In the genomic region with DNA sequence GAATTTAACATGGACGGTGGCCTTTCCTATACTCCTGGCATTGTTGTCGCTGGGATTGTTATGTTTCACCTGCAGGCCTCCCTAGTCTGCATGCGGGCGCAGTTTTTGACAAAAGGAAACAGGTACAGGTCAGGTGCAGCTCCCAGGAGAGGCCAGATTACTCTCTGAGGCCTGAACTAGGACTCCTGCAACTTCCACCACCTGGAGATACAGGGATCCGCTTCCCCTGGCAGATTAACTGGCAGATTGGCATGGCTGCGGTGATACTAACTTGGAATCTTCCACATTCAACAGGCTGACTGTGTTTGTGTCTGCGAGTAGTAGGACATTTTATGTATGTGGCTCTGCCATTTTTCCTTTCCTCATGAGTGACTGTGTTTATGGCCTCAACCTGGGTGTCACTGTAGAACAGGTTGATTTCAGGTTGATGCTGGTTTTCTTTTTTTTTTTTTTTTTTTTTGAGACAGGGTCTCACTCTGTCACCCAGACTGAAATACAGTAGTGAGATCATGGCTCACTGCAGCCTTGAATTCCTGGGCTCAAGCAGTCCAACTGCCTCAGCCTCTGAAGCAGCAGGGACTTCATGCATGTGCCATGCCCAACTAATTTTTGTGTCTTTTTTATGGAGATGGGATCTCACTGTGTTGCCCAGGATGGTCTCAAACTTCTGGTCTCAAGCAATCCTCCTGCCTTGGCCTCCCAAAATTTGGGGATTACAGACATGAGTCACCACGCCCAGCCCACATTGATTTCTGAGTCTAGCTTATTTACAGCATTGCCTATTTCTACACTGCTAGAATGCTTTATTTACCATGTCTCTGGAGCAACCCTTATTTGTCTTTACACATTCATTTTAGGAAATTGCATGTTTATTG, we compare ENCODE assay signal across 1 cellular context.
TF ChIP-seq lines count a peak whose summit lies in the region.

No MANE protein-coding gene starts in this region.

TF ChIP-seq in K562, 482 proteins besides CTCF, POLR2A, EP300 and RAD21 (continued from another document):
- TF ChIP-seq, protein P1, sequence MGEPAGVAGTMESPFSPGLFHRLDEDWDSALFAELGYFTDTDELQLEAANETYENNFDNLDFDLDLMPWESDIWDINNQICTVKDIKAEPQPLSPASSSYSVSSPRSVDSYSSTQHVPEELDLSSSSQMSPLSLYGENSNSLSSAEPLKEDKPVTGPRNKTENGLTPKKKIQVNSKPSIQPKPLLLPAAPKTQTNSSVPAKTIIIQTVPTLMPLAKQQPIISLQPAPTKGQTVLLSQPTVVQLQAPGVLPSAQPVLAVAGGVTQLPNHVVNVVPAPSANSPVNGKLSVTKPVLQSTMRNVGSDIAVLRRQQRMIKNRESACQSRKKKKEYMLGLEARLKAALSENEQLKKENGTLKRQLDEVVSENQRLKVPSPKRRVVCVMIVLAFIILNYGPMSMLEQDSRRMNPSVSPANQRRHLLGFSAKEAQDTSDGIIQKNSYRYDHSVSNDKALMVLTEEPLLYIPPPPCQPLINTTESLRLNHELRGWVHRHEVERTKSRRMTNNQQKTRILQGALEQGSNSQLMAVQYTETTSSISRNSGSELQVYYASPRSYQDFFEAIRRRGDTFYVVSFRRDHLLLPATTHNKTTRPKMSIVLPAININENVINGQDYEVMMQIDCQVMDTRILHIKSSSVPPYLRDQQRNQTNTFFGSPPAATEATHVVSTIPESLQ (CRISPR knock-in tag; IDR thresholded peaks at IDR 0.05), result no peak
- TF ChIP-seq, protein P2, sequence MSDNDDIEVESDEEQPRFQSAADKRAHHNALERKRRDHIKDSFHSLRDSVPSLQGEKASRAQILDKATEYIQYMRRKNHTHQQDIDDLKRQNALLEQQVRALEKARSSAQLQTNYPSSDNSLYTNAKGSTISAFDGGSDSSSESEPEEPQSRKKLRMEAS (CRISPR knock-in tag; IDR thresholded peaks at IDR 0.05), result 0 out of 2 replicates have a peak, but pooled peaks have one; percentile 12
- TF ChIP-seq CREB1 (IDR thresholded peaks at IDR 0.05), result 0 out of 2 replicates have a peak, but pooled peaks have one; percentile 2
- no peak for TF ChIP-seq CREB1 (CRISPR knock-in tag; IDR thresholded peaks at IDR 0.05)
- no peak for TF ChIP-seq PHB2 (IDR thresholded peaks at IDR 0.05; ENCODE audit: low read depth)
- TF ChIP-seq, protein P3, sequence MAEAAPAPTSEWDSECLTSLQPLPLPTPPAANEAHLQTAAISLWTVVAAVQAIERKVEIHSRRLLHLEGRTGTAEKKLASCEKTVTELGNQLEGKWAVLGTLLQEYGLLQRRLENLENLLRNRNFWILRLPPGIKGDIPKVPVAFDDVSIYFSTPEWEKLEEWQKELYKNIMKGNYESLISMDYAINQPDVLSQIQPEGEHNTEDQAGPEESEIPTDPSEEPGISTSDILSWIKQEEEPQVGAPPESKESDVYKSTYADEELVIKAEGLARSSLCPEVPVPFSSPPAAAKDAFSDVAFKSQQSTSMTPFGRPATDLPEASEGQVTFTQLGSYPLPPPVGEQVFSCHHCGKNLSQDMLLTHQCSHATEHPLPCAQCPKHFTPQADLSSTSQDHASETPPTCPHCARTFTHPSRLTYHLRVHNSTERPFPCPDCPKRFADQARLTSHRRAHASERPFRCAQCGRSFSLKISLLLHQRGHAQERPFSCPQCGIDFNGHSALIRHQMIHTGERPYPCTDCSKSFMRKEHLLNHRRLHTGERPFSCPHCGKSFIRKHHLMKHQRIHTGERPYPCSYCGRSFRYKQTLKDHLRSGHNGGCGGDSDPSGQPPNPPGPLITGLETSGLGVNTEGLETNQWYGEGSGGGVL (CRISPR knock-in tag; IDR thresholded peaks at IDR 0.05), result no peak
- TF ChIP-seq ZKSCAN1 (IDR thresholded peaks at IDR 0.05; ENCODE audit: low read depth, low read length), result peak; percentile 92
- TF ChIP-seq, protein P4, sequence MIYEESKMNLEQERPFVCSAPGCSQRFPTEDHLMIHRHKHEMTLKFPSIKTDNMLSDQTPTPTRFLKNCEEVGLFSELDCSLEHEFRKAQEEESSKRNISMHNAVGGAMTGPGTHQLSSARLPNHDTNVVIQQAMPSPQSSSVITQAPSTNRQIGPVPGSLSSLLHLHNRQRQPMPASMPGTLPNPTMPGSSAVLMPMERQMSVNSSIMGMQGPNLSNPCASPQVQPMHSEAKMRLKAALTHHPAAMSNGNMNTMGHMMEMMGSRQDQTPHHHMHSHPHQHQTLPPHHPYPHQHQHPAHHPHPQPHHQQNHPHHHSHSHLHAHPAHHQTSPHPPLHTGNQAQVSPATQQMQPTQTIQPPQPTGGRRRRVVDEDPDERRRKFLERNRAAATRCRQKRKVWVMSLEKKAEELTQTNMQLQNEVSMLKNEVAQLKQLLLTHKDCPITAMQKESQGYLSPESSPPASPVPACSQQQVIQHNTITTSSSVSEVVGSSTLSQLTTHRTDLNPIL (CRISPR knock-in tag; IDR thresholded peaks at IDR 0.05), result no peak
- TF ChIP-seq CBFA2T3 (IDR thresholded peaks at IDR 0.05), result no peak
- TF ChIP-seq ZNF212 (CRISPR knock-in tag; IDR thresholded peaks at IDR 0.05), result no peak
- TF ChIP-seq EP400 (IDR thresholded peaks at IDR 0.05), result no peak
- TF ChIP-seq SNIP1 (IDR thresholded peaks at IDR 0.05; ENCODE audit: low read depth), result no peak
- TF ChIP-seq ZNF584 (CRISPR knock-in tag; IDR thresholded peaks at IDR 0.05; ENCODE audit: low read depth), result no peak
- TF ChIP-seq, protein P5, sequence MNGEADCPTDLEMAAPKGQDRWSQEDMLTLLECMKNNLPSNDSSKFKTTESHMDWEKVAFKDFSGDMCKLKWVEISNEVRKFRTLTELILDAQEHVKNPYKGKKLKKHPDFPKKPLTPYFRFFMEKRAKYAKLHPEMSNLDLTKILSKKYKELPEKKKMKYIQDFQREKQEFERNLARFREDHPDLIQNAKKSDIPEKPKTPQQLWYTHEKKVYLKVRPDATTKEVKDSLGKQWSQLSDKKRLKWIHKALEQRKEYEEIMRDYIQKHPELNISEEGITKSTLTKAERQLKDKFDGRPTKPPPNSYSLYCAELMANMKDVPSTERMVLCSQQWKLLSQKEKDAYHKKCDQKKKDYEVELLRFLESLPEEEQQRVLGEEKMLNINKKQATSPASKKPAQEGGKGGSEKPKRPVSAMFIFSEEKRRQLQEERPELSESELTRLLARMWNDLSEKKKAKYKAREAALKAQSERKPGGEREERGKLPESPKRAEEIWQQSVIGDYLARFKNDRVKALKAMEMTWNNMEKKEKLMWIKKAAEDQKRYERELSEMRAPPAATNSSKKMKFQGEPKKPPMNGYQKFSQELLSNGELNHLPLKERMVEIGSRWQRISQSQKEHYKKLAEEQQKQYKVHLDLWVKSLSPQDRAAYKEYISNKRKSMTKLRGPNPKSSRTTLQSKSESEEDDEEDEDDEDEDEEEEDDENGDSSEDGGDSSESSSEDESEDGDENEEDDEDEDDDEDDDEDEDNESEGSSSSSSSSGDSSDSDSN (IDR thresholded peaks at IDR 0.05; ENCODE audit: borderline replicate concordance in 1 of 2, low read depth in 2 of 2, low read length in 2 of 2), result no peak
- TF ChIP-seq, protein P6, sequence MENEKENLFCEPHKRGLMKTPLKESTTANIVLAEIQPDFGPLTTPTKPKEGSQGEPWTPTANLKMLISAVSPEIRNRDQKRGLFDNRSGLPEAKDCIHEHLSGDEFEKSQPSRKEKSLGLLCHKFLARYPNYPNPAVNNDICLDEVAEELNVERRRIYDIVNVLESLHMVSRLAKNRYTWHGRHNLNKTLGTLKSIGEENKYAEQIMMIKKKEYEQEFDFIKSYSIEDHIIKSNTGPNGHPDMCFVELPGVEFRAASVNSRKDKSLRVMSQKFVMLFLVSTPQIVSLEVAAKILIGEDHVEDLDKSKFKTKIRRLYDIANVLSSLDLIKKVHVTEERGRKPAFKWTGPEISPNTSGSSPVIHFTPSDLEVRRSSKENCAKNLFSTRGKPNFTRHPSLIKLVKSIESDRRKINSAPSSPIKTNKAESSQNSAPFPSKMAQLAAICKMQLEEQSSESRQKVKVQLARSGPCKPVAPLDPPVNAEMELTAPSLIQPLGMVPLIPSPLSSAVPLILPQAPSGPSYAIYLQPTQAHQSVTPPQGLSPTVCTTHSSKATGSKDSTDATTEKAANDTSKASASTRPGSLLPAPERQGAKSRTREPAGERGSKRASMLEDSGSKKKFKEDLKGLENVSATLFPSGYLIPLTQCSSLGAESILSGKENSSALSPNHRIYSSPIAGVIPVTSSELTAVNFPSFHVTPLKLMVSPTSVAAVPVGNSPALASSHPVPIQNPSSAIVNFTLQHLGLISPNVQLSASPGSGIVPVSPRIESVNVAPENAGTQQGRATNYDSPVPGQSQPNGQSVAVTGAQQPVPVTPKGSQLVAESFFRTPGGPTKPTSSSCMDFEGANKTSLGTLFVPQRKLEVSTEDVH (IDR thresholded peaks at IDR 0.05; ENCODE audit: low read depth, partially characterized antibody), result no peak
- TF ChIP-seq TEAD2 (tag; IDR thresholded peaks at IDR 0.05), result no peak
- no peak for TF ChIP-seq HOXB6 (CRISPR knock-in tag; IDR thresholded peaks at IDR 0.05; ENCODE audit: borderline replicate concordance)
- TF ChIP-seq, protein P7, sequence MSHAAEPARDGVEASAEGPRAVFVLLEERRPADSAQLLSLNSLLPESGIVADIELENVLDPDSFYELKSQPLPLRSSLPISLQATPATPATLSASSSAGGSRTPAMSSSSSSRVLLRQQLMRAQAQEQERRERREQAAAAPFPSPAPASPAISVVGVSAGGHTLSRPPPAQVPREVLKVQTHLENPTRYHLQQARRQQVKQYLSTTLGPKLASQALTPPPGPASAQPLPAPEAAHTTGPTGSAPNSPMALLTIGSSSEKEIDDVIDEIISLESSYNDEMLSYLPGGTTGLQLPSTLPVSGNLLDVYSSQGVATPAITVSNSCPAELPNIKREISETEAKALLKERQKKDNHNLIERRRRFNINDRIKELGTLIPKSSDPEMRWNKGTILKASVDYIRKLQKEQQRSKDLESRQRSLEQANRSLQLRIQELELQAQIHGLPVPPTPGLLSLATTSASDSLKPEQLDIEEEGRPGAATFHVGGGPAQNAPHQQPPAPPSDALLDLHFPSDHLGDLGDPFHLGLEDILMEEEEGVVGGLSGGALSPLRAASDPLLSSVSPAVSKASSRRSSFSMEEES (CRISPR knock-in tag; IDR thresholded peaks at IDR 0.05), result no peak
